ENCODE assay signal across 32 cellular contexts in genomic region chr10:70374775-70375614, GRCh38. TPM values are rescaled to one million over a fixed set of nuclear protein-coding genes. Genes with fewer than 3 reads are reported as not detected.
DNase-seq lines count a peak whose midpoint lies in the region; ATAC-seq, FAIRE-seq and TF ChIP-seq lines count a peak whose summit lies in the region.
"Had no signal": no experiment of that assay in that cellular context is flagged by ENCODE, and none has a peak within 500 bp of the region (broad histone marks: within the 10 kb centered on the region; RNA-seq: fewer than 3 reads in every experiment).

No MANE protein-coding gene starts in this region.

- H3K4me3 Mint-ChIP-seq in astrocyte (ENCODE audit: unreplicated experiment) (no peak overlapping the region), CD14-positive monocyte (no peak overlapping the region)
- H3K4me3 Mint-ChIP-seq in naive thymus-derived CD8-positive, alpha-beta T cell: no peak overlapping the region
- H3K4me3 Mint-ChIP-seq: activated CD4-positive, alpha-beta T cell treated with anti-CD3 and anti-CD28 coated beads, Interleukin-2, amount 10 ng/mL, durations not matched to agents 24 days and 14 days; activated naive CD4-positive, alpha-beta T cell treated with anti-CD3 and anti-CD28 coated beads, Interleukin-2, amount 50 U/mL, for 24 hours; naive thymus-derived CD4-positive, alpha-beta T cell had no signal

- H3K4me1 ChIP-seq in GM23248 (ENCODE audit: insufficient read depth): peaks cover 23% of the 10 kb centered on the region
- peaks cover 19% of the 10 kb centered on the region for H3K4me1 ChIP-seq in astrocyte (ENCODE audit: insufficient read depth, low read length)
- H3K4me1 ChIP-seq: breast epithelium, prostate gland had no signal

- H3K36me3 Mint-ChIP-seq in astrocyte (ENCODE audit: low read depth, unreplicated experiment) (peaks cover 2% of the 10 kb centered on the region), CD14-positive monocyte (peaks cover 6 to 8% of the 10 kb centered on the region in 2 donors)
- peaks cover 0 to 7% (median 0%) of the 10 kb centered on the region in 3 donors for H3K36me3 Mint-ChIP-seq in naive thymus-derived CD8-positive, alpha-beta T cell

- H3K4me2 ChIP-seq in GM23248 (ENCODE audit: unreplicated experiment) (no peak overlapping the region), astrocyte (ENCODE audit: low read length) (peak overlapping the region; percentile 6)

- no peaks in the 10 kb centered on the region for H3K9me2 ChIP-seq in GM23248 (ENCODE audit: insufficient read depth)

- H3K4me1 Mint-ChIP-seq in astrocyte (ENCODE audit: low read depth, unreplicated experiment) (peaks cover 35% of the 10 kb centered on the region), CD14-positive monocyte (no peaks in the 10 kb centered on the region)
- peaks cover 0 to 4% (median 0%) of the 10 kb centered on the region in 4 donors for H3K4me1 Mint-ChIP-seq in naive thymus-derived CD8-positive, alpha-beta T cell
- H3K4me1 Mint-ChIP-seq: activated CD4-positive, alpha-beta T cell treated with anti-CD3 and anti-CD28 coated beads, Interleukin-2, amount 10 ng/mL, durations not matched to agents 24 days and 14 days; activated naive CD4-positive, alpha-beta T cell treated with anti-CD3 and anti-CD28 coated beads, Interleukin-2, amount 50 U/mL, for 24 hours had no signal

- H3K36me3 ChIP-seq in GM23248 (ENCODE audit: low read depth) (no peaks in the 10 kb centered on the region), astrocyte (ENCODE audit: insufficient read depth, low read length) (no peaks in the 10 kb centered on the region)
- H3K36me3 ChIP-seq: breast epithelium, prostate gland, SJCRH30, transverse colon had no signal

- H3K9me3 ChIP-seq in GM23248 (ENCODE audit: low read depth) (no peaks in the 10 kb centered on the region), astrocyte (ENCODE audit: insufficient read depth, low read depth, low read length) (no peaks in the 10 kb centered on the region)
- H3K9me3 ChIP-seq: prostate gland, SJCRH30, transverse colon had no signal

- no peak overlapping the region for H3K9ac ChIP-seq in GM23248
- H3K9ac ChIP-seq in astrocyte (ENCODE audit: low read length): no peak overlapping the region

- POLR2A ChIA-PET in naive thymus-derived CD8-positive, alpha-beta T cell (lab: Charles Lee): no interaction called here

- H3K27me3 Mint-ChIP-seq in astrocyte (ENCODE audit: low read depth, unreplicated experiment) (no peaks in the 10 kb centered on the region), CD14-positive monocyte (ENCODE audit: low read depth in 3 of 3) (peaks cover 0 to 3% (median 2%) of the 10 kb centered on the region in 3 donors)
- H3K27me3 Mint-ChIP-seq in naive thymus-derived CD8-positive, alpha-beta T cell: peaks cover 0 to 4% (median 0%) of the 10 kb centered on the region in 5 donors
- H3K27me3 Mint-ChIP-seq: activated CD4-positive, alpha-beta T cell treated with anti-CD3 and anti-CD28 coated beads, Interleukin-2, amount 10 ng/mL, durations not matched to agents 24 days and 14 days; activated naive CD4-positive, alpha-beta T cell treated with anti-CD3 and anti-CD28 coated beads, Interleukin-2, amount 50 U/mL, for 24 hours; naive thymus-derived CD4-positive, alpha-beta T cell had no signal

- in situ Hi-C loops in GM23248 (cut with MboI): no loop called here

- TF ChIP-seq CTCF in astrocyte (IDR thresholded peaks at IDR 0.05; ENCODE audit: insufficient read depth, low read depth, low read length) (no peak), fibroblast of villous mesenchyme (IDR thresholded peaks at IDR 0.05; ENCODE audit: insufficient read depth, low read depth, low read length) (no peak), CD14-positive monocyte (IDR thresholded peaks at IDR 0.05) (no peak)

- ATAC-seq in naive thymus-derived CD8-positive, alpha-beta T cell: no peak
- ATAC-seq: HCT116; naive thymus-derived CD4-positive, alpha-beta T cell had no signal

- H3K9me3 Mint-ChIP-seq in astrocyte (ENCODE audit: unreplicated experiment) (no peaks in the 10 kb centered on the region), CD14-positive monocyte (peaks cover 0 to 7% (median 4%) of the 10 kb centered on the region in 7 donors)
- H3K9me3 Mint-ChIP-seq in naive thymus-derived CD8-positive, alpha-beta T cell: peaks cover 0 to 5% (median 0%) of the 10 kb centered on the region in 9 donors
- H3K9me3 Mint-ChIP-seq: activated naive CD4-positive, alpha-beta T cell treated with anti-CD3 and anti-CD28 coated beads, Interleukin-2, amount 50 U/mL, for 24 hours had no signal

- peaks cover 14% of the 10 kb centered on the region for H3F3A ChIP-seq in GM23248 (ENCODE audit: insufficient read depth)

- intact Hi-C loops in CD14-positive monocyte (cut with micrococcal nuclease): no loop called here

- H3K27me3 ChIP-seq in GM23248 (replicated peaks; ENCODE audit: insufficient read depth): no peaks in the 10 kb centered on the region
- H3K27me3 ChIP-seq in astrocyte (ENCODE audit: insufficient read depth, low read length): no peaks in the 10 kb centered on the region
- H3K27me3 ChIP-seq: breast epithelium, SJCRH30, transverse colon had no signal

- no peak for FAIRE-seq in astrocyte (lab: Jason Lieb, UNC)
- peak; percentile 72 for FAIRE-seq in urothelium cell line (lab: Jason Lieb, UNC)
- FAIRE-seq: colon, GM18507, kidney had no signal

- H4K20me1 ChIP-seq in GM23248 (ENCODE audit: insufficient read depth): no peaks in the 10 kb centered on the region
- H4K20me1 ChIP-seq in astrocyte (ENCODE audit: insufficient read depth, low read length): peaks cover 4% of the 10 kb centered on the region

- DNase-seq in GM23248: peak; percentile 27
- peak; percentile 59 for DNase-seq in astrocyte (ENCODE audit: low read depth)
- DNase-seq in fibroblast of villous mesenchyme (ENCODE audit: low read depth): peak; percentile 28
- no peak for DNase-seq in urothelium cell line (ENCODE audit: low spot score)
- DNase-seq in CD14-positive monocyte (ENCODE audit: low spot score): no peak
- no peak for DNase-seq in activated gamma-delta T cell treated with Interleukin-2 at 50 U/mL for 16 hours
- DNase-seq in naive thymus-derived CD8-positive, alpha-beta T cell: no peak
- DNase-seq: activated CD4-positive, alpha-beta T cell treated with anti-CD3 and anti-CD28 coated beads, Interleukin-2, amount 10 ng/mL, durations not matched to agents 24 days and 14 days; activated CD8-positive, alpha-beta memory T cell treated with anti-CD3 and anti-CD28 coated beads for 24 hours; activated T-cell treated with anti-CD3 and anti-CD28 coated beads for 4 hours; amniotic stem cell; DMS79 treated with DMSO at 0.1 percent for 48 hours; effector CD4-positive, alpha-beta T cell; head of caudate nucleus; kidney; naive thymus-derived CD4-positive, alpha-beta T cell; NCI-H1105; NCI-H187; NCI-H82; SJCRH30; stimulated activated CD4-positive, alpha-beta T cell treated with anti-CD3 and anti-CD28 coated beads, Interleukin-4, amount 100 ng/mL, for 24 hours; T1000; transverse colon had no signal

- H3K27ac Mint-ChIP-seq in astrocyte (ENCODE audit: unreplicated experiment) (peak overlapping the region; percentile 12), CD14-positive monocyte (no peak overlapping the region)
- no peak overlapping the region for H3K27ac Mint-ChIP-seq in naive thymus-derived CD8-positive, alpha-beta T cell
- H3K27ac Mint-ChIP-seq: activated CD4-positive, alpha-beta T cell treated with anti-CD3 and anti-CD28 coated beads, Interleukin-2, amount 10 ng/mL, durations not matched to agents 24 days and 14 days; activated naive CD4-positive, alpha-beta T cell treated with anti-CD3 and anti-CD28 coated beads, Interleukin-2, amount 50 U/mL, for 24 hours; activated T-helper 2 cell treated with anti-CD3 and anti-CD28 coated beads, Interferon-gamma antibody, Interleukin-2, Interleukin-4, amounts not matched to agents 10 μg/mL and 5 μg/mL and 100 μg/mL, durations not matched to agents 14 hours and 24 hours and 36 hours; naive thymus-derived CD4-positive, alpha-beta T cell had no signal

- H3K79me2 ChIP-seq in GM23248 (ENCODE audit: insufficient read depth) (no peaks in the 10 kb centered on the region), astrocyte (ENCODE audit: insufficient read depth, low read length) (no peaks in the 10 kb centered on the region)

- H3K4me3 ChIP-seq in GM23248: no peak overlapping the region
- H3K4me3 ChIP-seq in astrocyte (ENCODE audit: insufficient read depth, low read depth, low read length): no peak overlapping the region
- no peak overlapping the region for H3K4me3 ChIP-seq in fibroblast of villous mesenchyme (ENCODE audit: low read depth, low read length)
- H3K4me3 ChIP-seq: breast epithelium, prostate gland, SJCRH30, transverse colon had no signal

- no peak overlapping the region for H3K27ac ChIP-seq in GM23248
- H3K27ac ChIP-seq in astrocyte (ENCODE audit: low read depth, low read length): no peak overlapping the region
- H3K27ac ChIP-seq: breast epithelium, C4-2B, prostate gland, SJCRH30, transverse colon, VCaP had no signal

- 84% methylated on average over 8 to 9 of the region's 9 CpGs for WGBS in GM23248 (ENCODE audit: low coverage in 1 of 2, low lambda C conversion rate in 2 of 2, missing lambda C conversion rate in 2 of 2), 2 experiments

- H2AFZ ChIP-seq in GM23248 (no peak overlapping the region), astrocyte (ENCODE audit: low read depth, low read length) (no peak overlapping the region)

RNA-seq across cellular contexts. Expression of gene LRRC20, which starts 7.4 kb away (rescaled TPM):
- 4.9 and 6.6 TPM in 2 replicates for total RNA-seq in GM23248 (2014; rRNA removed; shearing (Covaris generic))
- polyA plus RNA-seq in GM23248 (2016; fragmentation: Nextera tagmentation; extraction: Ambion mirVana) (1.5 and 1.8 TPM in 2 replicates), CD14-positive monocyte (1 to 10 TPM; 1.2 to 1.3 TPM)
- total RNA-seq in astrocyte (7.4 and 7.8 TPM in 2 replicates), fibroblast of villous mesenchyme (3.9 and 7.4 TPM in 2 replicates)
- 1 to 10 TPM; 1.3 to 1.5 TPM for total RNA-seq in naive thymus-derived CD8-positive, alpha-beta T cell
- 1 to 10 TPM; 1.8 to 2.2 (median 2.1) TPM for polyA plus RNA-seq in naive thymus-derived CD8-positive, alpha-beta T cell

RNA-seq across cellular contexts. Expression of gene EIF4EBP2, which starts 28.9 kb away (rescaled TPM):
- 32.0 and 34.8 TPM in 2 replicates for total RNA-seq in GM23248 (2014; rRNA removed; shearing (Covaris generic))
- polyA plus RNA-seq in GM23248 (2016; fragmentation: Nextera tagmentation; extraction: Ambion mirVana): 18.2 and 18.4 TPM in 2 replicates
- total RNA-seq in astrocyte: 73.2 and 74.0 TPM in 2 replicates
- total RNA-seq in fibroblast of villous mesenchyme: 43.2 and 58.7 TPM in 2 replicates
- polyA plus RNA-seq in CD14-positive monocyte: 10 to 100 TPM; 73.4 to 93.8 TPM
- 10 to 100 TPM; 44.9 to 49.4 TPM for total RNA-seq in naive thymus-derived CD8-positive, alpha-beta T cell
- 10 to 100 TPM; 44.8 to 62.4 (median 47.7) TPM for polyA plus RNA-seq in naive thymus-derived CD8-positive, alpha-beta T cell

Comparison
In these comparisons a context has a peak if more than half of its experiments do, and no peak if none do; other contexts are left out.
1. DNase-seq: peak in GM23248 (single experiment), astrocyte (single experiment) and fibroblast of villous mesenchyme (single experiment); none in urothelium cell line (single experiment), CD14-positive monocyte (single experiment), activated gamma-delta T cell treated with Interleukin-2 at 50 U/mL for 16 hours (single experiment) and naive thymus-derived CD8-positive, alpha-beta T cell (0 of 10).